ENCODE assay signal across 23 cellular contexts in the genomic region with DNA sequence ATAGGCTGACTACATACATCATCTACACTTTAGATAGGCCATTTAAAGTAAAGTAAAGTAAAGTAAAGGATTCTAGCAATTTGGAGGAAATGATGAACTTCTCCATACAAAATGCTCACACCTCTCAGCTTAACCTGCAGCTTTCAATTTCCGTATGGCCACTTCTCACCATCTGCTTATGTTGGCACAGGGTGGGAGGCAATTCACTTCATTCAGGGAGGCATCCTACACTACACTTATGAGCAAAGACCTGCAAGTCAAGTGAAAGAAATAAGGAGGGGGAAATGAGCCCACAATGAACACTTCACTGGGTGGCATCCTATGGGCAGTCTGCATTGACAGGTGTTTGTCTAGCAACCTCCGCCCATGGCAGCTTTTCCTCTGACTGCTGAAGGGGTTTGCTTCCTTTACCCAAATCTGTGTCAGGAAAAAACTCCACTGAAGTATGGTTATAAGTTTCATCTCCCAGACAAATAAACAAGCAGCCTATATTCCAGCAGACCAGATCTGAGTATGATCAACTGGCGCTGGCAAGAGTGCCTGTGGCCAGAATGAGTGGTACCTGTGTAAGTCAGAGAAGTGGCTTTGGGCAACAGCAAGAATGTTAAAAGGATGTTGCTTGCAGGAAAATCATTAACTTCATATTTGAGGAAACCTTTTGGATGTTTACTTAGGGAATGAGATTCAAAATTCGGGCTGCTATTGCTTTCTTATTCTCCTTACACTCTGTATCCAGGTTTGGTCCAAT.
"Had no signal": no experiment of that assay in that cellular context is flagged by ENCODE, and none has a peak within 500 bp of the region (broad histone marks: within the 10 kb centered on the region; RNA-seq: fewer than 3 reads in every experiment).

No MANE protein-coding gene starts in this region.

- H3K36me3 ChIP-seq: gastrocnemius medialis, left ventricle myocardium inferior, neural progenitor cell, spleen, tibial nerve had no signal

- H3K27ac Mint-ChIP-seq: activated CD8-positive, alpha-beta memory T cell treated with anti-CD3 and anti-CD28 coated beads, Interleukin-2, amount 10 ng/mL, durations not matched to agents 7 days and 5 days; activated CD8-positive, alpha-beta T cell treated with anti-CD3 and anti-CD28 coated beads, Interleukin-2, amount 10 ng/mL, durations not matched to agents 7 days and 5 days; activated naive CD4-positive, alpha-beta T cell treated with anti-CD3 and anti-CD28 coated beads, Interleukin-2, amount 50 U/mL, for 72 hours; activated T-cell treated with anti-CD3 and anti-CD28 coated beads, Interleukin-2, amount 50 U/mL, for 72 hours; effector memory CD8-positive, alpha-beta T cell; natural killer cell; WTC11 had no signal

- H3K27me3 ChIP-seq: dorsolateral prefrontal cortex, gastrocnemius medialis, neural progenitor cell, spleen, tibial nerve had no signal

- H3K9me3 ChIP-seq: gastrocnemius medialis, left ventricle myocardium inferior, spleen, tibial nerve had no signal

- H3K4me3 ChIP-seq: coronary artery, dorsolateral prefrontal cortex, gastrocnemius medialis, left ventricle myocardium inferior, lung, neural progenitor cell, spleen, tibial nerve had no signal

- H3K4me1 ChIP-seq: gastrocnemius medialis, left ventricle myocardium inferior, spleen, tibial nerve had no signal

- ATAC-seq: activated CD8-positive, alpha-beta memory T cell treated with anti-CD3 and anti-CD28 coated beads, Interleukin-2, amount 10 ng/mL, durations not matched to agents 7 days and 5 days; activated CD8-positive, alpha-beta T cell treated with anti-CD3 and anti-CD28 coated beads, Interleukin-2, amount 10 ng/mL, durations not matched to agents 7 days and 5 days; activated naive CD4-positive, alpha-beta T cell treated with anti-CD3 and anti-CD28 coated beads, Interleukin-2, amount 50 U/mL, for 72 hours; activated T-cell treated with anti-CD3 and anti-CD28 coated beads, Interleukin-2, amount 50 U/mL, for 72 hours; effector memory CD8-positive, alpha-beta T cell; gastrocnemius medialis; natural killer cell; right cardiac atrium; WTC11 had no signal

- DNase-seq: activated CD4-positive, alpha-beta T cell treated with anti-CD3 and anti-CD28 coated beads, Interleukin-2, amount 50 U/mL, for 1 hour; activated CD8-positive, alpha-beta memory T cell treated with anti-CD3 and anti-CD28 coated beads, Interleukin-2, amount 10 ng/mL, durations not matched to agents 7 days and 5 days; activated CD8-positive, alpha-beta T cell treated with anti-CD3 and anti-CD28 coated beads, Interleukin-2, amount 10 ng/mL, durations not matched to agents 7 days and 5 days; activated naive CD4-positive, alpha-beta T cell; activated T-cell treated with anti-CD3 and anti-CD28 coated beads, Interleukin-2, amount 50 U/mL, for 72 hours; effector memory CD8-positive, alpha-beta T cell; erythroblast; gastrocnemius medialis; glutamatergic neuron; left ventricle myocardium inferior; mesendoderm; natural killer cell; right cardiac atrium; spleen; stimulated activated naive CD4-positive, alpha-beta T cell had no signal

- H3K4me1 Mint-ChIP-seq: activated CD8-positive, alpha-beta memory T cell treated with anti-CD3 and anti-CD28 coated beads, Interleukin-2, amount 10 ng/mL, durations not matched to agents 7 days and 5 days; central memory CD8-positive, alpha-beta T cell; natural killer cell had no signal

- H3K27ac ChIP-seq: coronary artery, gastrocnemius medialis, left ventricle myocardium inferior, neural progenitor cell, spleen, tibial nerve had no signal

- H3K9me3 Mint-ChIP-seq: activated naive CD4-positive, alpha-beta T cell treated with anti-CD3 and anti-CD28 coated beads, Interleukin-2, amount 50 U/mL, for 72 hours; activated T-cell treated with anti-CD3 and anti-CD28 coated beads, Interleukin-2, amount 50 U/mL, for 72 hours; central memory CD8-positive, alpha-beta T cell; neural progenitor cell; WTC11 had no signal

- H3K4me3 Mint-ChIP-seq: activated CD8-positive, alpha-beta memory T cell treated with anti-CD3 and anti-CD28 coated beads, Interleukin-2, amount 10 ng/mL, durations not matched to agents 7 days and 5 days; activated CD8-positive, alpha-beta T cell treated with anti-CD3 and anti-CD28 coated beads, Interleukin-2, amount 10 ng/mL, durations not matched to agents 7 days and 5 days; activated T-cell treated with anti-CD3 and anti-CD28 coated beads, Interleukin-2, amount 50 U/mL, for 72 hours; central memory CD8-positive, alpha-beta T cell; effector memory CD8-positive, alpha-beta T cell; natural killer cell; neural progenitor cell; WTC11 had no signal
